In the genomic region with DNA sequence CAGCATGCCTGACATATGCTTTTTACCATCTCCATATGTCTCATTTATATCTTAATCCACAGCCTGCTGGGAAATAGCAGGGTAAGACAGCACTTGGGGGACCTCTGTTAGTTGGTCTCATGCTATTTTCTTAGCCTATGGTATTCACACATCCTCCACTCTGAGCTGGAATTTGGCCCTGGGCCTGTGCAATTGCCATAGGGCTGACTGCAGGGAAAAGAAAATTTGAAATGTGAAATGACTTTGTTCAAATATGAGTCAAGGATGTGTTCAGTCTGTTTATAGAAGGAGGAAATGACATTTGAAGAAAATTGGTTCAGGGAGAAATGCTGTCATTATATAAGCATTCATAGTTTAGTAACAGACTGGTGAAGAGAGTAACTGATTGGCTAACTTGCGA, we compare ENCODE assay signal across 1 cellular context.
TF ChIP-seq lines count a peak whose summit lies in the region.

No MANE protein-coding gene starts in this region.

TF ChIP-seq in SK-N-SH treated with all-trans-retinoic acid at 6 μM for 48 hours, 23 proteins besides CTCF, POLR2A, EP300 and RAD21 (continued from another document):
- TF ChIP-seq, protein P1, sequence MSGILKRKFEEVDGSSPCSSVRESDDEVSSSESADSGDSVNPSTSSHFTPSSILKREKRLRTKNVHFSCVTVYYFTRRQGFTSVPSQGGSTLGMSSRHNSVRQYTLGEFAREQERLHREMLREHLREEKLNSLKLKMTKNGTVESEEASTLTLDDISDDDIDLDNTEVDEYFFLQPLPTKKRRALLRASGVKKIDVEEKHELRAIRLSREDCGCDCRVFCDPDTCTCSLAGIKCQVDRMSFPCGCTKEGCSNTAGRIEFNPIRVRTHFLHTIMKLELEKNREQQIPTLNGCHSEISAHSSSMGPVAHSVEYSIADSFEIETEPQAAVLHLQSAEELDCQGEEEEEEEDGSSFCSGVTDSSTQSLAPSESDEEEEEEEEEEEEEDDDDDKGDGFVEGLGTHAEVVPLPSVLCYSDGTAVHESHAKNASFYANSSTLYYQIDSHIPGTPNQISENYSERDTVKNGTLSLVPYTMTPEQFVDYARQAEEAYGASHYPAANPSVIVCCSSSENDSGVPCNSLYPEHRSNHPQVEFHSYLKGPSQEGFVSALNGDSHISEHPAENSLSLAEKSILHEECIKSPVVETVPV (CRISPR knock-in tag; IDR thresholded peaks at IDR 0.05) = no peak
- TF ChIP-seq, protein P2, sequence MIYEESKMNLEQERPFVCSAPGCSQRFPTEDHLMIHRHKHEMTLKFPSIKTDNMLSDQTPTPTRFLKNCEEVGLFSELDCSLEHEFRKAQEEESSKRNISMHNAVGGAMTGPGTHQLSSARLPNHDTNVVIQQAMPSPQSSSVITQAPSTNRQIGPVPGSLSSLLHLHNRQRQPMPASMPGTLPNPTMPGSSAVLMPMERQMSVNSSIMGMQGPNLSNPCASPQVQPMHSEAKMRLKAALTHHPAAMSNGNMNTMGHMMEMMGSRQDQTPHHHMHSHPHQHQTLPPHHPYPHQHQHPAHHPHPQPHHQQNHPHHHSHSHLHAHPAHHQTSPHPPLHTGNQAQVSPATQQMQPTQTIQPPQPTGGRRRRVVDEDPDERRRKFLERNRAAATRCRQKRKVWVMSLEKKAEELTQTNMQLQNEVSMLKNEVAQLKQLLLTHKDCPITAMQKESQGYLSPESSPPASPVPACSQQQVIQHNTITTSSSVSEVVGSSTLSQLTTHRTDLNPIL (CRISPR knock-in tag; IDR thresholded peaks at IDR 0.05; ENCODE audit: low read depth) = no peak
- no peak for TF ChIP-seq BACH2 (CRISPR knock-in tag; IDR thresholded peaks at IDR 0.05; ENCODE audit: borderline replicate concordance)
